8 cellular contexts compared by ENCODE assay signal in the genomic region with DNA sequence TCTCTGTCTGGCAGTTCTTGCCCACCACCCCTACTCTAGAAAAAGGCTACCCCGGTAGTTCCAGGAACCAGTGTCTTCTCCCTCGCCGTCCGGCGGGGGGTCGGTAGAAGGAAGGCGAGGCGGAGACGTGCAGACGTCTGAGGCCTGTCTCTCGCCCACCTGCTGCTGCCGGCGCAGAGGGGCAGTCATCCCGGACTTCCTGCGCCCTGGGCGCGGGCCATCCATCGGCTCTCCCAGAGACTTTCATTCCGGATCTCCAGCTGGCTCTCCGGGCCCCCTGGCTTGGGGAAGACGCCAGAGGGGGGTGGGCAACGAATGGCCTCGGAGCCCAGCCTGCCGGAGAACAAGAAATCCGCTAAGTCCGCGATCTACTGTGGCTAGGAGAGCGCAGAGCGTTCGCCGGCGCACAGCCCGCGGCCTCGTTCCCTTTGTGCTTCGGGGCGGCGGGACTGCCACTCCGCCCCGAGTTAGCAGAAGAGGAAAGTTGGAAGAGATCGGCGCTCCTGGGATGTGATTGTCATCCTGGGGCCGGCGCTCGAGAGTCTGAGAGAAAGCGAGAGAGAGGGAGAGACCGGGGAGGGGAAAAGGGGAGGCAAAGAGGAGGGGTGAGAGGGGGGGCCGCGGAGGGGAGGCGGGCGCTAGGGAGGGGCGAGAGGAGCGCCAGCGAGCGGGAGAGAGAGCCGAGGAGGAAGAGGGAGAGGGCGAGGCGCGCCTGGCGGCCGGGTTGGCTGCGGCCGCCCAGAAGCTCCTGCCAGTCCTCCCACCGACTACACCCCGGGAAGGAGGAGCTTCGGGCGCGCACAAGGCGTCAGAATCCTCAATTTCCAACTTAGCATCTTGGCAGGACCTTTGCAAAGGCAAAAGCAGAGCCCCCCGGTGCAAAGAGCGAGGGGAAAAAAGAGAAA. TPM values are rescaled to one million over a fixed set of nuclear protein-coding genes. Genes with fewer than 3 reads are reported as not detected.
DNase-seq lines count a peak whose midpoint lies in the region; ATAC-seq and TF ChIP-seq lines count a peak whose summit lies in the region.

A gene (plus strand): TSS at position 832 of the 905 bp plus-strand sequence. CDS start 334 bp downstream, outside the sequence.

- H2BK120ac ChIP-seq in trophoblast cell (ENCODE audit: insufficient read depth, low read length, poor library complexity) = no peak within 1 kb of the TSS

- POLR2A ChIA-PET in PC-3 (lab: Charles Lee; ENCODE audit: unreplicated experiment) = no interaction called here

- DNase-seq in GM03348 (ENCODE audit: low spot score) = peak; percentile 96
- peak; percentile 95 to 97 for DNase-seq in Kasumi-1 (lab: John Stamatoyannopoulos, UW)
- DNase-seq in PC-3 = peak; percentile 12
- peak in 49 of 58 donors; percentile 1 to 89 (median 53) for DNase-seq in anterior cingulate cortex (lab: John Stamatoyannopoulos, UW)
- DNase-seq in left ventricle myocardium inferior = peak; percentile 91
- peak; percentile 25 to 55 for DNase-seq in trophoblast cell
- DNase-seq in middle frontal gyrus (ENCODE audit: extremely low spot score, low spot score) = no peak

- no peak within 1 kb of the TSS for H2BK12ac ChIP-seq in trophoblast cell (ENCODE audit: low read length)

- H3K79me2 ChIP-seq in PC-3 (ENCODE audit: low read length) (no peaks in the 10 kb centered on the region), trophoblast cell (ENCODE audit: control insufficient read depth, insufficient read depth, low read length, poor library complexity) (peaks cover 2% of the 10 kb centered on the region)

- intact Hi-C loops in PC-3 (cut with micrococcal nuclease) = no loop called here
- intact Hi-C loops in left ventricle myocardium inferior (cut with micrococcal nuclease) = no loop called here

- WGBS in trophoblast cell (ENCODE audit: extremely low coverage, insufficient coverage, insufficient read length) = no CpG with 5 or more reads among the region's 71 CpGs

- H3K27me3 ChIP-seq in PC-3 (ENCODE audit: low read length) (peaks cover 81% of the 10 kb centered on the region), left ventricle myocardium inferior (ENCODE audit: low read depth) (peaks cover 61% of the 10 kb centered on the region), trophoblast cell (ENCODE audit: insufficient read depth, low read length) (peaks cover 55% of the 10 kb centered on the region)

- H2AK5ac ChIP-seq in trophoblast cell (ENCODE audit: low read length) = no peak within 1 kb of the TSS

- no peak within 1 kb of the TSS for H2BK5ac ChIP-seq in trophoblast cell (ENCODE audit: low read depth, low read length, poor library complexity)

- peaks cover 3% of the 10 kb centered on the region for H3K79me1 ChIP-seq in trophoblast cell (ENCODE audit: low read length)

- no peak within 1 kb of the TSS for H4K8ac ChIP-seq in trophoblast cell (ENCODE audit: low read depth, low read length)

- H4K12ac ChIP-seq in trophoblast cell (ENCODE audit: low read depth, low read length) = no peak within 1 kb of the TSS

- no peaks in the 10 kb centered on the region for H3K36me3 ChIP-seq in PC-3 (ENCODE audit: low read depth, low read length)
- peaks cover 6% of the 10 kb centered on the region for H3K36me3 ChIP-seq in left ventricle myocardium inferior
- H3K36me3 ChIP-seq in trophoblast cell (ENCODE audit: control insufficient read depth in 1 of 2, insufficient read depth in 2 of 2, low read length in 2 of 2) = no peaks in the 10 kb centered on the region

- BruUV-seq in PC-3 (replicated peaks; lab: Mats Ljungman, UMichigan) = no TSS peak

- peak within 1 kb of the TSS; percentile 52 for H3K4me3 ChIP-seq in PC-3 (ENCODE audit: low read length)
- H3K4me3 ChIP-seq in left ventricle myocardium inferior = peak within 1 kb of the TSS; percentile 85
- H3K4me3 ChIP-seq in trophoblast cell (ENCODE audit: low read depth, low read length) = peak within 1 kb of the TSS; percentile 69

- H3K23ac ChIP-seq in trophoblast cell (ENCODE audit: low read length) = no peak within 1 kb of the TSS

- H2AFZ ChIP-seq in PC-3 (ENCODE audit: low read length) = peak within 1 kb of the TSS; percentile 68; the same call in 1 of the 2 replicates
- peak within 1 kb of the TSS; percentile 92 for H2AFZ ChIP-seq in trophoblast cell (ENCODE audit: insufficient read depth, low read length, poor library complexity)

- H3K9ac ChIP-seq in PC-3 (ENCODE audit: low read length) (no peak within 1 kb of the TSS), trophoblast cell (ENCODE audit: low read length) (no peak within 1 kb of the TSS)

- no peak within 1 kb of the TSS for H3K27ac ChIP-seq in PC-3 (ENCODE audit: low read length)
- H3K27ac ChIP-seq in left ventricle myocardium inferior (replicated peaks) = peak within 1 kb of the TSS; percentile 92
- H3K27ac ChIP-seq in trophoblast cell (ENCODE audit: low read depth, low read length) = no peak within 1 kb of the TSS

- peak; percentile 42; the same call in 1 of the 2 replicates for ATAC-seq in PC-3
- ATAC-seq in GM18873 (IDR thresholded peaks at IDR 0.05; ENCODE audit: low FRiP score, unreplicated experiment) = no peak

- H3K9me3 ChIP-seq in PC-3 (ENCODE audit: low read length) = no peaks in the 10 kb centered on the region
- no peaks in the 10 kb centered on the region for H3K9me3 ChIP-seq in left ventricle myocardium inferior (replicated peaks)
- H3K9me3 ChIP-seq in trophoblast cell (ENCODE audit: insufficient read depth, low read depth, low read length) = peaks cover 7% of the 10 kb centered on the region

- TF ChIP-seq CTCF in PC-3 (conservative IDR thresholded peaks at IDR 0.05; ENCODE audit: low read depth, low read length) = no peak
- TF ChIP-seq CTCF in left ventricle myocardium inferior (IDR thresholded peaks at IDR 0.05; ENCODE audit: borderline replicate concordance) = peak; percentile 55

- H3K4me1 ChIP-seq in PC-3 (ENCODE audit: insufficient read depth, low read length) (0 out of 2 replicates have a peak, but pooled peaks cover 9% of the 10 kb centered on the region), left ventricle myocardium inferior (peaks cover 41% of the 10 kb centered on the region), trophoblast cell (ENCODE audit: control insufficient read depth in 1 of 2, insufficient read depth in 2 of 2, low read length in 2 of 2) (peaks cover 16 to 19% of the 10 kb centered on the region in 2 experiments)

- CTCF ChIA-PET in PC-3 (lab: Charles Lee) = no interaction called here

- no peaks in the 10 kb centered on the region for H4K20me1 ChIP-seq in PC-3 (ENCODE audit: low read length)

- H4K91ac ChIP-seq in trophoblast cell (ENCODE audit: low read depth, low read length) = no peak within 1 kb of the TSS

- H3K18ac ChIP-seq in trophoblast cell (ENCODE audit: low read length) = no peak within 1 kb of the TSS

- H3K4me2 ChIP-seq in PC-3 (ENCODE audit: low read length) = peak within 1 kb of the TSS; percentile 70
- peak within 1 kb of the TSS; percentile 59 for H3K4me2 ChIP-seq in trophoblast cell (ENCODE audit: low read length)

- no peaks in the 10 kb centered on the region for H3K9me2 ChIP-seq in PC-3 (replicated peaks; ENCODE audit: low read length)

- no peak within 1 kb of the TSS for H3K4ac ChIP-seq in trophoblast cell (ENCODE audit: low read depth, low read length)

- H3K14ac ChIP-seq in trophoblast cell (ENCODE audit: low read length) = no peak within 1 kb of the TSS

- H3F3A ChIP-seq in PC-3 (ENCODE audit: low read length, unreplicated experiment) = no peaks in the 10 kb centered on the region

RNA-seq across cellular contexts. Expression of the gene that starts here (rescaled TPM):
- total RNA-seq in PC-3 (2014; rRNA removed) (0.22 TPM in 1 of 2 replicates, not detected in the other), left ventricle myocardium inferior (36.8 TPM)
- polyA plus RNA-seq in trophoblast cell (2013) = 0.17 and 0.31 TPM in 2 replicates

Comparison
In these comparisons a context has a peak if more than half of its experiments do, and no peak if none do; other contexts are left out.
1. RNA of the gene that starts here (total RNA-seq): 36.8 TPM in left ventricle myocardium inferior (single experiment); 0.22 TPM in PC-3; every median in the first group is over 10 times any median in the second.
2. Peak in DNase-seq, ATAC-seq, H3K4me3 ChIP-seq and H3K4me2 ChIP-seq in PC-3; RNA of the gene not detected or under 1 TPM.
3. Peak in every context shown above with its lines, with median percentiles within 50 percentile points of each other: H3K4me3 ChIP-seq.